9 cellular contexts compared by ENCODE assay signal in the genomic region with DNA sequence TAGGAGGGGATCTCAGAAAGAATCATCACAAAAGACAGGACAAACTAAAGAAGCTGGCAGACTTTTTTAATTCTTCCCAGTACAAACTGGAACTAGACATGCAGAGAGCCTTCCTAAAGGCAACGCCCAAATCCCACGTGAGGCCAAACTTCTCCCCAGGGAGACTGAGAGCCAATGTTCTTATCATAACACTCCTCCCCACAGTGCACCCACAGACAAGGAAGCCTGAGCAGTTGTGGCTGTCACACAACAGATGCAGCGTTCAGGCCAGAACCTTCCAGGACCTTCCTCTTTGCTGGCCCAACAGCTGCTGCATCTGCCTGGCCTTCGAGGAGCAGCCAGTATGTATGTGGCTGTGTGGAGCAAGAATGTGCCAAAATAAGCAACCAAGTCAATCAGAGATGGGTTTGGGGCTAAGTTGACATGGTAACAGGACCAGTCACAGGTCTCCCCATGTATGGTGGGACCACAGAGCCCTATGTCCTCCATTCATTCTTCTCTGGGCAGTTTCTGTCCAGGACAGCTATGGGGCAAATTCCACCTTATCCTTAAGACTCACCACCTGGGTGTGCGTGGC. TPM values are rescaled to one million over a fixed set of nuclear protein-coding genes. Genes with fewer than 3 reads are reported as not detected.
A peak's percentile ranks its signal among the peaks of the same experiment; 100 is the strongest.
DNase-seq lines count a peak whose midpoint lies in the region; ATAC-seq and TF ChIP-seq lines count a peak whose summit lies in the region.
"Had no signal": no experiment of that assay in that cellular context is flagged by ENCODE, and none has a peak within 500 bp of the region (broad histone marks: within the 10 kb centered on the region; RNA-seq: fewer than 3 reads in every experiment).

No MANE protein-coding gene starts in this region.

- no peak for ATAC-seq in stimulated activated naive CD8-positive, alpha-beta T cell treated with anti-CD3 and anti-CD28 coated beads, Interleukin-15, Interleukin-2, amounts not matched to agents 100 U/mL and 50 U/mL, for 24 hours

- DNase-seq in EH (ENCODE audit: low read depth) (peak; percentile 16), Kasumi-1 (lab: John Stamatoyannopoulos, UW) (peak; percentile 28 to 37), osteoblast (ENCODE audit: insufficient read length, low spot score, missing footprints) (peak; percentile 36), ascending aorta (ENCODE audit: low spot score in 2 of 2) (no peak)
- DNase-seq in effector CD8-positive, alpha-beta T cell (lab: John Stamatoyannopoulos, UW): no peak
- DNase-seq in stimulated activated CD4-positive, alpha-beta T cell treated with anti-CD3 and anti-CD28 coated beads, Interleukin-12 subunit alpha, Interleukin-12 subunit beta, amount 100 ng/mL, for 4 hours: no peak
- no peak for DNase-seq in stimulated activated naive CD8-positive, alpha-beta T cell treated with anti-CD3 and anti-CD28 coated beads, Interleukin-15, Interleukin-2, amounts not matched to agents 100 U/mL and 50 U/mL, for 24 hours

- H3K79me2 ChIP-seq in osteoblast (ENCODE audit: insufficient read depth, low read length): peaks cover 80% of the 10 kb centered on the region

- intact Hi-C loops in dendritic cell treated with granulocyte-macrophage colony-stimulating factor and Interleukin-4, amounts not matched to agents 40 ng/mL and 50 ng/mL, for 4 days (cut with micrococcal nuclease): loop anchor here (2.0 kb wide), 1 partner anchor 35 kb away; a partner anchor contains a TSS
- intact Hi-C loops in ascending aorta (cut with DNase I): no loop called here

- H3K27me3 ChIP-seq in osteoblast (ENCODE audit: insufficient read depth, low read length) (no peaks in the 10 kb centered on the region), ascending aorta (no peaks in the 10 kb centered on the region)
- H3K27me3 ChIP-seq: upper lobe of left lung had no signal

- peak overlapping the region; percentile 54 for H3K4me2 ChIP-seq in osteoblast (ENCODE audit: insufficient read depth, low read length)

- H3K27me3 Mint-ChIP-seq in dendritic cell treated with granulocyte-macrophage colony-stimulating factor and Interleukin-4, amounts not matched to agents 40 ng/mL and 50 ng/mL, for 4 days: no peaks in the 10 kb centered on the region

- H3K4me3 Mint-ChIP-seq in dendritic cell treated with granulocyte-macrophage colony-stimulating factor and Interleukin-4, amounts not matched to agents 40 ng/mL and 50 ng/mL, for 4 days: peak overlapping the region; percentile 18

- TF ChIP-seq CTCF in osteoblast (IDR thresholded peaks at IDR 0.05; ENCODE audit: extremely low read depth, low read depth, low read length): no peak
- no peak for TF ChIP-seq CTCF in ascending aorta (IDR thresholded peaks at IDR 0.05)

- peaks cover 78% of the 10 kb centered on the region for H3K4me1 Mint-ChIP-seq in dendritic cell treated with granulocyte-macrophage colony-stimulating factor and Interleukin-4, amounts not matched to agents 40 ng/mL and 50 ng/mL, for 4 days (ENCODE audit: low read depth)

- H4K20me1 ChIP-seq in osteoblast (ENCODE audit: insufficient read depth, low read length): peaks cover 40% of the 10 kb centered on the region

- H3K36me3 Mint-ChIP-seq in dendritic cell treated with granulocyte-macrophage colony-stimulating factor and Interleukin-4, amounts not matched to agents 40 ng/mL and 50 ng/mL, for 4 days (ENCODE audit: low read depth): no peaks in the 10 kb centered on the region

- H3K9me3 ChIP-seq in osteoblast (ENCODE audit: low read depth, low read length) (no peaks in the 10 kb centered on the region), ascending aorta (no peaks in the 10 kb centered on the region)
- H3K9me3 ChIP-seq: upper lobe of left lung had no signal

- no peaks in the 10 kb centered on the region for H3K9me3 Mint-ChIP-seq in dendritic cell treated with granulocyte-macrophage colony-stimulating factor and Interleukin-4, amounts not matched to agents 40 ng/mL and 50 ng/mL, for 4 days

- no peaks in the 10 kb centered on the region for H3K36me3 ChIP-seq in osteoblast (ENCODE audit: insufficient read depth, low read length)
- no peaks in the 10 kb centered on the region for H3K36me3 ChIP-seq in ascending aorta
- H3K36me3 ChIP-seq: upper lobe of left lung had no signal

- H3K4me3 ChIP-seq in osteoblast (ENCODE audit: insufficient read depth, low read length): no peak overlapping the region
- no peak overlapping the region for H3K4me3 ChIP-seq in ascending aorta
- H3K4me3 ChIP-seq: upper lobe of left lung had no signal

- peak overlapping the region; percentile 90 for H3K27ac Mint-ChIP-seq in dendritic cell treated with granulocyte-macrophage colony-stimulating factor and Interleukin-4, amounts not matched to agents 40 ng/mL and 50 ng/mL, for 4 days

- H3K27ac ChIP-seq in osteoblast (ENCODE audit: low read depth, low read length) (peak overlapping the region; percentile 80), ascending aorta (peak overlapping the region in 1 of 2 donors; percentile 16)

- H2AFZ ChIP-seq in osteoblast (ENCODE audit: low read length): no peak overlapping the region

- H3K4me1 ChIP-seq in osteoblast (ENCODE audit: insufficient read depth, low read length) (peaks cover 33% of the 10 kb centered on the region), ascending aorta (peaks cover 5 to 30% of the 10 kb centered on the region in 2 donors)

RNA-seq across cellular contexts. Expression of a gene that starts 34.9 kb away (rescaled TPM):
- total RNA-seq in osteoblast: 81.0 and 82.2 TPM in 2 replicates
- total RNA-seq in ascending aorta: 26.2 TPM

Comparison
In these comparisons a context has a peak if more than half of its experiments do, and no peak if none do; other contexts are left out.
1. DNase-seq: peak in EH (single experiment), Kasumi-1 (2 of 2) and osteoblast (single experiment); none in effector CD8-positive, alpha-beta T cell (single experiment), stimulated activated CD4-positive, alpha-beta T cell treated with anti-CD3 and anti-CD28 coated beads, Interleukin-12 subunit alpha, Interleukin-12 subunit beta, amount 100 ng/mL, for 4 hours (single experiment), ascending aorta (0 of 2) and stimulated activated naive CD8-positive, alpha-beta T cell treated with anti-CD3 and anti-CD28 coated beads, Interleukin-15, Interleukin-2, amounts not matched to agents 100 U/mL and 50 U/mL, for 24 hours (single experiment).